In the genomic region with DNA sequence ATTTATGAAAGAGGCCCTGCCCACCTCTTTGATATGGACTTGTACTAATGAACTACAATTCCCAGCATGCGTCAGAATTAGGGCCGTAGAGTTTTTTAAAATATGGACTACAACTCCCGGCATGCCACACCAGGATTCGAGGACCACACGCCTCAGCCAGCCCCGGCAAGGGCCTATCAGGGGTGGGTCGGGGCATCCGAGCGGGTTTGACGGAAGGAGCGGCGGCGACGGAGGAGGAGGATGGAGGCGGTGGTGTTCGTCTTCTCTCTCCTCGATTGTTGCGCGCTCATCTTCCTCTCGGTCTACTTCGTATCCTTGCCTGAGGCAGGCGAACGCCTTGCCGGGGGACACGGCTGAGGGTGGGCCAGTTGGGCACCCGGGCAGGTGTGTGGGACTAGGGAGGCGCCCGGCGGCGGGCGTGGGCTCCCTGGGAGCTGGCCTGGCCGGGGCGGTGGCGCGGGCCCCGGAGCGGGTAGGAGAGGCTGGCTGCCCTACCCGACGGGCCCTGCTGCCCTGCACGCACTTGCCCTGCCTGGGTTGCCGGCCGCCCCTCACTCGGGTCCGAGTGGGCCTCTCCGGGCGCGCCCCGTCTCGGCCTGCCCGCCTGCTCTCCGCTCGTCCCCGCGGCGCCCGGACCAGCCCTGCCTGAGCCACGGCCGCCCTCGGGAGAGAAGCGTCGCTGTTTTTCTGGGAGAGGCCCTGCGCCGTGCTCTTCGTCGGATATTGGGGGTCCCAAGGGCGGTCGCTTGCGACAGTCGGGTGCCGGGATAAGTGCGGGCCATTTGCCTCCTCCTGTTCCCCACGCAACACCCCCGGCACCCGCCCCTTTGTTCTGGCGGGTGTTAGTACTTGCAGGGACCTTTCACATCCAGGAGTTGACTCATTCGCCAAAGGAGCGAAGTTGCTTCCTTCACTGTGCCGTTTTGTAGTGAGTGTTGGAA, we compare ENCODE assay signal across 1 cellular context.
TF ChIP-seq lines count a peak whose summit lies in the region.

Gene CNIH4 (plus strand): TSS at position 195 of the 941 bp plus-strand sequence. CDS start 46 bp downstream, at position 241.

TF ChIP-seq in H1, 55 proteins besides CTCF, POLR2A, EP300 and RAD21 (continued from another document):
- TF ChIP-seq CHD7 (IDR thresholded peaks at IDR 0.05; ENCODE audit: insufficient replicate concordance, low read length) (no peak), MAFK (IDR thresholded peaks at IDR 0.05; ENCODE audit: low read depth, low read length) (no peak), PHF8 (conservative IDR thresholded peaks at IDR 0.05; ENCODE audit: low read depth, low read length) (peak; percentile 84), ASH2L (IDR thresholded peaks at IDR 0.05; ENCODE audit: low read length) (peak; percentile 94), RBBP5 (IDR thresholded peaks at IDR 0.05; ENCODE audit: borderline replicate concordance, low read depth, low read length) (0 out of 2 replicates have a peak, but pooled peaks have one; percentile 81), SAP30 (IDR thresholded peaks at IDR 0.05; ENCODE audit: insufficient read depth, insufficient replicate concordance, low read length) (peak; percentile 32), E2F6 (IDR thresholded peaks at IDR 0.05) (no peak; the same call in 1 of the 2 replicates), CREB1 (IDR thresholded peaks at IDR 0.05) (0 out of 2 replicates have a peak, but pooled peaks have one; percentile 33), RXRA (IDR thresholded peaks at IDR 0.05; ENCODE audit: insufficient read depth, low read depth, low read length) (no peak), TBP (IDR thresholded peaks at IDR 0.05; ENCODE audit: low read depth, low read length) (peak; percentile 80), KDM5A (IDR thresholded peaks at IDR 0.05; ENCODE audit: low read length) (0 out of 2 replicates have a peak, but pooled peaks have one; percentile 36), SP2 (IDR thresholded peaks at IDR 0.05; ENCODE audit: low read length) (no peak), CTBP2 (IDR thresholded peaks at IDR 0.05; ENCODE audit: borderline replicate concordance, insufficient read depth, insufficient read length, low read length) (no peak), SUZ12 (IDR thresholded peaks at IDR 0.05; ENCODE audit: low read length) (no peak), SP4 (IDR thresholded peaks at IDR 0.05; ENCODE audit: low read length) (no peak), CHD2 (IDR thresholded peaks at IDR 0.05; ENCODE audit: low read length) (0 out of 2 replicates have a peak, but pooled peaks have one; percentile 42)
TF ChIP-seq in H1: peak in this region for 15.
